In genomic region chr1:160567858-160568682, GRCh38 we compare ENCODE assay signal across 9 cellular contexts. TPM values are rescaled to one million over a fixed set of nuclear protein-coding genes. Genes with fewer than 3 reads are reported as not detected.
DNase-seq lines count a peak whose midpoint lies in the region; ATAC-seq, FAIRE-seq and TF ChIP-seq lines count a peak whose summit lies in the region.
"Had no signal": no experiment of that assay in that cellular context is flagged by ENCODE, and none has a peak within 500 bp of the region (broad histone marks: within the 10 kb centered on the region; RNA-seq: fewer than 3 reads in every experiment).

No MANE protein-coding gene starts in this region.

- no peak overlapping the region for H3K23ac ChIP-seq in neuronal stem cell (ENCODE audit: low read depth, low read length, poor library complexity)

- H4K20me1 ChIP-seq in GM12878 (ENCODE audit: control insufficient read depth, insufficient read depth) = no peaks in the 10 kb centered on the region

- H3K4me3 ChIP-seq in GM12878 = peak overlapping the region; percentile 28; the same call in 1 of the 2 replicates
- no peak overlapping the region for H3K4me3 ChIP-seq in neuronal stem cell (ENCODE audit: low read length in 2 of 2)
- no peak overlapping the region for H3K4me3 ChIP-seq in gastroesophageal sphincter
- H3K4me3 ChIP-seq in A673 (ENCODE audit: low read depth, low read length, poor library complexity, severe bottlenecking) = no peak overlapping the region
- H3K4me3 ChIP-seq: vagina had no signal

- H3K79me1 ChIP-seq in neuronal stem cell (ENCODE audit: low read depth, low read length) = no peaks in the 10 kb centered on the region

- no peaks in the 10 kb centered on the region for H3K36me3 ChIP-seq in GM12878 (ENCODE audit: control insufficient read depth in 2 of 2, insufficient read depth in 2 of 2, low read length in 1 of 2)
- H3K36me3 ChIP-seq in neuronal stem cell (replicated peaks in 1 of 2; ENCODE audit: control insufficient read depth in 2 of 2, insufficient read depth in 2 of 2, low read length in 2 of 2) = no peaks in the 10 kb centered on the region
- H3K36me3 ChIP-seq in gastroesophageal sphincter = no peaks in the 10 kb centered on the region
- no peaks in the 10 kb centered on the region for H3K36me3 ChIP-seq in A673 (ENCODE audit: insufficient read depth, low read length, poor library complexity, severe bottlenecking)
- H3K36me3 ChIP-seq: vagina had no signal

- TF ChIP-seq CTCF in GM12878 (IDR thresholded peaks at IDR 0.05 in 2 of 3, conservative IDR thresholded peaks at IDR 0.05 in 1 of 3; ENCODE audit: control insufficient read depth in 2 of 3, extremely low read depth in 1 of 3, insufficient read depth in 1 of 3, low read depth in 3 of 3, low read length in 3 of 3) = no peak
- no peak for TF ChIP-seq CTCF in gastroesophageal sphincter (IDR thresholded peaks at IDR 0.05)
- TF ChIP-seq CTCF in A673 (conservative IDR thresholded peaks at IDR 0.05; ENCODE audit: low read depth, low read length) = no peak

- H3K9ac ChIP-seq in GM12878 (ENCODE audit: control insufficient read depth, insufficient read depth, low read length) (peak overlapping the region; percentile 33; the same call in 1 of the 2 replicates), neuronal stem cell (ENCODE audit: low read depth, low read length, poor library complexity) (no peak overlapping the region)

- H3K27ac ChIP-seq in GM12878 (ENCODE audit: control insufficient read depth, insufficient read depth) (peak overlapping the region; percentile 68), neuronal stem cell (replicated peaks; ENCODE audit: low read length) (no peak overlapping the region), gastroesophageal sphincter (no peak overlapping the region), A673 (ENCODE audit: low read depth, low read length, poor library complexity, severe bottlenecking) (no peak overlapping the region)
- H3K27ac ChIP-seq: vagina had no signal

- TF ChIP-seq POLR2A in GM12878 (IDR thresholded peaks at IDR 0.05; ENCODE audit: low read depth, low read length) (peak; percentile 38; the same call in 1 of the 2 replicates), gastroesophageal sphincter (IDR thresholded peaks at IDR 0.05) (no peak)

- DNase-seq in activated CD4-positive, CD25-positive, alpha-beta regulatory T cell treated with anti-CD3 and anti-CD28 coated beads, Interleukin-2, amount 50 U/mL, for 16 hours (ENCODE audit: low read depth, low spot score) = peak; percentile 54
- DNase-seq in GM12878 (ENCODE audit: low read depth, low spot score) (no peak), neuronal stem cell (ENCODE audit: low spot score) (no peak), NCI-H82 treated with DMSO at 0.1 percent for 48 hours (lab: John Stamatoyannopoulos, UW; ENCODE audit: unreplicated experiment) (no peak), A673 (ENCODE audit: low spot score) (no peak)
- DNase-seq in stimulated activated CD8-positive, alpha-beta memory T cell treated with anti-CD3 and anti-CD28 coated beads, Interleukin-15, amount 100 ng/mL, for 1 hour (ENCODE audit: low read depth) = peak; percentile 38

- no peak for TF ChIP-seq RAD21 in GM12878 (IDR thresholded peaks at IDR 0.05; ENCODE audit: insufficient read depth, low read depth, low read length)

- no peak overlapping the region for H3K14ac ChIP-seq in neuronal stem cell (ENCODE audit: low read length)

- H3K27me3 ChIP-seq in GM12878 (replicated peaks in 1 of 2; ENCODE audit: control insufficient read depth in 2 of 2, insufficient read depth in 2 of 2, low read length in 1 of 2) (no peaks in the 10 kb centered on the region), neuronal stem cell (ENCODE audit: control insufficient read depth in 3 of 3, insufficient read depth in 3 of 3, low read depth in 1 of 3, low read length in 3 of 3) (no peaks in the 10 kb centered on the region), gastroesophageal sphincter (no peaks in the 10 kb centered on the region), A673 (replicated peaks; ENCODE audit: insufficient read depth, low read depth, low read length, poor library complexity) (no peaks in the 10 kb centered on the region)
- H3K27me3 ChIP-seq: vagina had no signal

- FAIRE-seq in GM12878 (lab: Jason Lieb, UNC) = no peak

- SMC1A ChIA-PET in GM12878 (lab: Charles Lee; ENCODE audit: uncharacterized antibody, unreplicated experiment) = interaction anchor here (2.9 to 30.0 kb wide), 4 partner anchors 8 to 38 kb away, joined by 17 to 735 read pairs (median 76); partner anchors contain the start of gene CD84

- H3K9me3 ChIP-seq in GM12878 (replicated peaks; ENCODE audit: control insufficient read depth, insufficient read depth, low read length) (peaks cover 7% of the 10 kb centered on the region; the same call in 2 of the 3 replicates), neuronal stem cell (replicated peaks in 1 of 2; ENCODE audit: control insufficient read depth in 2 of 2, insufficient read depth in 1 of 2, low read depth in 1 of 2, low read length in 2 of 2) (no peaks in the 10 kb centered on the region), gastroesophageal sphincter (peaks cover 0 to 7% (median 0%) of the 10 kb centered on the region in 3 donors), A673 (ENCODE audit: low read depth, low read length, poor library complexity, severe bottlenecking) (no peaks in the 10 kb centered on the region)
- H3K9me3 ChIP-seq: vagina had no signal

- H4K91ac ChIP-seq in neuronal stem cell (ENCODE audit: low read depth, low read length, poor library complexity) = no peak overlapping the region

- peaks cover 3% of the 10 kb centered on the region for H3K79me2 ChIP-seq in GM12878 (ENCODE audit: control insufficient read depth, insufficient read depth, low read length)

- H3K4me2 ChIP-seq in GM12878 (ENCODE audit: control insufficient read depth, insufficient read depth) (peak overlapping the region; percentile 64), neuronal stem cell (ENCODE audit: insufficient read depth, low read length, poor library complexity, severe bottlenecking) (no peak overlapping the region)

- H3K18ac ChIP-seq in neuronal stem cell (ENCODE audit: low read length) = no peak overlapping the region

- no peak overlapping the region for H3K4ac ChIP-seq in neuronal stem cell (ENCODE audit: low read length)

- H2BK12ac ChIP-seq in neuronal stem cell (ENCODE audit: low read length) = no peak overlapping the region

- intact Hi-C loops in GM12878 (cut with micrococcal nuclease; ENCODE audit: unreplicated experiment) (no loop called here), A673 (cut with micrococcal nuclease; ENCODE audit: unreplicated experiment) (no loop called here)

- H2BK120ac ChIP-seq in neuronal stem cell (ENCODE audit: low read depth, low read length) = no peak overlapping the region

- H3K4me1 ChIP-seq in GM12878 (ENCODE audit: control insufficient read depth, insufficient read depth, low read length) (peaks cover 22% of the 10 kb centered on the region), neuronal stem cell (ENCODE audit: control insufficient read depth in 2 of 2, insufficient read depth in 1 of 2, low read depth in 1 of 2, low read length in 2 of 2) (no peaks in the 10 kb centered on the region), gastroesophageal sphincter (no peaks in the 10 kb centered on the region), A673 (ENCODE audit: insufficient read depth, low read length, poor library complexity, severe bottlenecking) (no peaks in the 10 kb centered on the region)
- H3K4me1 ChIP-seq: vagina had no signal

- H2AFZ ChIP-seq in GM12878 (ENCODE audit: control insufficient read depth, low read depth, low read length) = peak overlapping the region; percentile 79
- no peak overlapping the region for H2AFZ ChIP-seq in neuronal stem cell (ENCODE audit: low read length)

- no TSS peak for BruUV-seq in GM12878 (replicated peaks; lab: Mats Ljungman, UMichigan)
- BruUV-seq in A673 (replicated peaks; lab: Mats Ljungman, UMichigan) = no TSS peak

- no peak overlapping the region for H4K8ac ChIP-seq in neuronal stem cell (ENCODE audit: low read depth, low read length)

- ATAC-seq in GM19372 (IDR thresholded peaks at IDR 0.05; ENCODE audit: low read depth, unreplicated experiment) (peak; percentile 61), GM12878 (peak; percentile 86), gastroesophageal sphincter (no peak)

- RAD21 ChIA-PET in GM12878 (lab: Charles Lee; ENCODE audit: unreplicated experiment) = interaction anchor here (0.9 to 3.5 kb wide), 8 partner anchors 7 to 139 kb away, joined by 3 to 21 read pairs (median 3); no protein-coding TSS in a partner anchor

- POLR2A ChIA-PET in GM12878 (lab: Charles Lee) = interaction anchor here (0.5 to 6.8 kb wide), 6 partner anchors 8 to 221 kb away, joined by 3 to 43 read pairs (median 4); no protein-coding TSS in a partner anchor
- POLR2A ChIA-PET in A673 (lab: Charles Lee; ENCODE audit: low non-redundant PET) = no interaction called here

- no peak overlapping the region for H2BK15ac ChIP-seq in neuronal stem cell (ENCODE audit: low read length)

- in situ Hi-C loops in GM12878 (cut with MboI) = no loop called here

- WGBS in GM12878 (ENCODE audit: insufficient coverage, insufficient replicate concordance, low lambda C conversion rate, missing lambda C conversion rate) = 16% methylated on average over 8 of the region's 8 CpGs
- WGBS in neuronal stem cell (ENCODE audit: extremely low coverage in 2 of 2, insufficient read length in 2 of 2, insufficient replicate concordance in 1 of 2), 2 donors = no CpG with 5 or more reads among the region's 8 CpGs
- 69 to 73% methylated on average over 6 to 8 of the region's 8 CpGs for WGBS in gastroesophageal sphincter (ENCODE audit: low coverage in 1 of 2), 2 donors

- H2AK5ac ChIP-seq in neuronal stem cell (ENCODE audit: low read depth, low read length) = no peak overlapping the region

- TF ChIP-seq EP300 in GM12878 (IDR thresholded peaks at IDR 0.05; ENCODE audit: borderline replicate concordance in 1 of 2, control insufficient read depth in 1 of 2, low read depth in 2 of 2, low read length in 2 of 2) (no peak), gastroesophageal sphincter (IDR thresholded peaks at IDR 0.05) (no peak)

- H2BK5ac ChIP-seq in neuronal stem cell (ENCODE audit: low read length) = no peak overlapping the region

- CTCF ChIA-PET in GM12878 (lab: Yijun Ruan, JAX) = interaction anchor here (1.0 to 2.4 kb wide), 6 partner anchors 9 to 38 kb away, joined by 3 to 9 read pairs (median 4); no protein-coding TSS in a partner anchor
- CTCF ChIA-PET in A673 (lab: Charles Lee) = no interaction called here

RNA-seq across cellular contexts. Expression of gene CD84, which starts 11.2 kb away (rescaled TPM):
- total RNA-seq in GM12878 (2013; cell fraction: nucleolus; rRNA removed) = 245 and 258 TPM in 2 replicates
- total RNA-seq in GM12878 (2014; rRNA removed) (12.3 and 15.2 TPM in 2 replicates), GM12878 (2014; rRNA removed; fragmentation: Illumina TruSeq; extraction: Trizol) (13.8 and 14.5 TPM in 2 replicates), GM12878 (2021) (10.4 and 14.2 TPM in 2 replicates), gastroesophageal sphincter (1 to 10 TPM; 3.0 to 6.7 (median 4.3) TPM), A673 (2021) (not detected in 2 replicates)
- 12.7 TPM for polyA plus RNA-seq in GM12878 (2011; ENCODE audit: low read depth)
- polyA plus RNA-seq in GM12878 (2011; rRNA removed) (18.1 and 20.8 TPM in 2 replicates), GM12878 (2014; fragmentation: Illumina TruSeq; extraction: Trizol) (20.3 and 26.6 TPM in 2 replicates), GM12878 (2014; fragmentation: Nextera tagmentation; extraction: Ambion mirVana) (1 to 10 TPM; 3.4 to 6.8 TPM), GM12878 (2014; rRNA removed) (9.3 and 11.2 TPM in 2 replicates), GM12878 (2016; fragmentation: Nextera tagmentation; extraction: Ambion mirVana) (1 to 10 TPM; 7.5 to 7.9 TPM)
- polyA plus RNA-seq in GM12878 (2011; cell fraction: cytosol; rRNA removed) = 7.7 and 7.8 TPM in 2 replicates
- polyA plus RNA-seq in GM12878 (2011; cell fraction: nucleus; rRNA removed) = 20.4 and 23.3 TPM in 2 replicates
- polyA plus RNA-seq in GM12878 (2012) = 9.2 and 10.5 TPM in 2 replicates
- 21.3 and 24.2 TPM in 2 replicates for polyA minus RNA-seq in GM12878 (2011; rRNA and poly(A)+ RNA removed)
- polyA minus RNA-seq in GM12878 (2011; cell fraction: cytosol; rRNA and poly(A)+ RNA removed) = 2.3 and 2.4 TPM in 2 replicates
- 16.3 and 17.8 TPM in 2 replicates for polyA minus RNA-seq in GM12878 (2011; cell fraction: nucleus; rRNA and poly(A)+ RNA removed)
- polyA plus RNA-seq in neuronal stem cell (2013, experiment 1 of 2) = not detected
- polyA plus RNA-seq in neuronal stem cell (2013, experiment 2 of 2) = not detected

RNA-seq across cellular contexts. Expression of gene SLAMF6, which starts 45.0 kb away (rescaled TPM):
- 145 and 152 TPM in 2 replicates for total RNA-seq in GM12878 (2013; cell fraction: nucleolus; rRNA removed)
- total RNA-seq in GM12878 (2014; rRNA removed) (44.1 and 52.5 TPM in 2 replicates), GM12878 (2014; rRNA removed; fragmentation: Illumina TruSeq; extraction: Trizol) (53.7 and 55.9 TPM in 2 replicates), GM12878 (2021) (30.4 and 30.8 TPM in 2 replicates), gastroesophageal sphincter (1 to 10 TPM in 1 of 4 donors, under 1 TPM in 2, not detected in 1; 0.49 to 1.2 (median 0.62) TPM), A673 (2021) (not detected in 2 replicates)
- polyA plus RNA-seq in GM12878 (2011; ENCODE audit: low read depth) = 20.9 TPM
- polyA plus RNA-seq in GM12878 (2011; rRNA removed) (89.6 and 105 TPM in 2 replicates), GM12878 (2014; fragmentation: Illumina TruSeq; extraction: Trizol) (72.7 and 89.7 TPM in 2 replicates), GM12878 (2014; fragmentation: Nextera tagmentation; extraction: Ambion mirVana) (10 to 100 TPM; 20.5 to 27.1 TPM), GM12878 (2014; rRNA removed) (32.1 and 42.5 TPM in 2 replicates), GM12878 (2016; fragmentation: Nextera tagmentation; extraction: Ambion mirVana) (10 to 100 TPM; 24.3 to 28.3 TPM)
- 54.6 and 63.9 TPM in 2 replicates for polyA plus RNA-seq in GM12878 (2011; cell fraction: cytosol; rRNA removed)
- 36.8 and 51.5 TPM in 2 replicates for polyA plus RNA-seq in GM12878 (2011; cell fraction: nucleus; rRNA removed)
- polyA plus RNA-seq in GM12878 (2012) = 30.7 and 68.4 TPM in 2 replicates
- 86.4 and 92.1 TPM in 2 replicates for polyA minus RNA-seq in GM12878 (2011; rRNA and poly(A)+ RNA removed)
- polyA minus RNA-seq in GM12878 (2011; cell fraction: cytosol; rRNA and poly(A)+ RNA removed) = 19.6 and 22.6 TPM in 2 replicates
- 19.1 and 23.9 TPM in 2 replicates for polyA minus RNA-seq in GM12878 (2011; cell fraction: nucleus; rRNA and poly(A)+ RNA removed)
- polyA plus RNA-seq in neuronal stem cell (2013, experiment 1 of 2) = not detected
- polyA plus RNA-seq in neuronal stem cell (2013, experiment 2 of 2) = not detected

Comparison
In these comparisons a context has a peak if more than half of its experiments do, and no peak if none do; other contexts are left out.
1. DNase-seq: peak in activated CD4-positive, CD25-positive, alpha-beta regulatory T cell treated with anti-CD3 and anti-CD28 coated beads, Interleukin-2, amount 50 U/mL, for 16 hours (single experiment) and stimulated activated CD8-positive, alpha-beta memory T cell treated with anti-CD3 and anti-CD28 coated beads, Interleukin-15, amount 100 ng/mL, for 1 hour (single experiment); none in GM12878 (single experiment), neuronal stem cell (single experiment), NCI-H82 treated with DMSO at 0.1 percent for 48 hours (single experiment) and A673 (single experiment).
2. RNA of gene SLAMF6, which starts 45.0 kb away (total RNA-seq): 30.4 to 152 TPM in GM12878; 0.49 to 1.2 TPM in gastroesophageal sphincter and not detected in A673; every median in the first group is over 10 times any median in the second.